Comparison of ENCODE assay signal across 1 cellular context in the genomic region with DNA sequence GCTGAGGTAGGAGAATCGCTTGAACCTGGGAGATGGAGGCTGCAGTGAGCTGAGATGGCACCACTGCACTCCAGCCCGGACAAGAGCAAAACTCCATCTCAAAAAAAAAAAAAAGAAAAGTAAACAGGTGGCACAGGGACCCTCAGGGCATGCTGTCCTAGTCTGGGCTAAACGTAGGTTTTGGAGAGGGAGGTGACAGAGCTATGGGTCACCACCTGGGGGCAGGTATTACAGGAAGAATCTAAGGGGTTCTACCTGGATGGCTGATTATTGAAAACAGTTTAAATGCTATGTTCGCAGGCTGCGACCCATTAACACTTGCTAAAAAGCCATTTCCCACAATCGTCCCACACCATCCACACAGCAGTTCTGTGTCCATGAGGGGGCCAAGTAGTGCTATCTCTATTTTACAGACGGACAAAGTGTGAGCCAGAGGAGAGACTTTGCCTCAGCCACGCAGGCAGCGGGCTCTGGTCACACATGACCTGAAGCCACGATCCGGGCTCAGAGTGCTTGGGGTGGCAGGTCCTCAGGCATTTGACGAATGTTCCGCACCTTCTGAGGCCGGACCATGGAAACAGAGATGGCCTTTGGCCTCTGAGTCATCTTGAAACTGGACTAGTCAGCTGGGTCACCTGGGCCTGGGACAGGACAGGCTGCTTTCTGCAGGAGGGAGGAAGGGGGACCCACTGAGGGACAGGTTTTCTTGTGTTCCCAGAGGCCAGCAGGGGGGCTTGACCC.
A peak's percentile ranks its signal among the peaks of the same experiment; 100 is the strongest.
TF ChIP-seq lines count a peak whose summit lies in the region.
"Not testable (repeated sequence)": the region's sequence is repeated elsewhere in the genome, so short reads cannot be mapped to it uniquely, and the experiment has no call there.

No MANE protein-coding gene starts in this region.

TF ChIP-seq in K562, 482 proteins besides CTCF, POLR2A, EP300 and RAD21:
- TF ChIP-seq NR2C1 (IDR thresholded peaks at IDR 0.05) (peak; percentile 68), NR2C1 (tag; IDR thresholded peaks at IDR 0.05) (peak; percentile 81), JUN (IDR thresholded peaks at IDR 0.05; ENCODE audit: borderline replicate concordance, low read depth, low read length) (peak; percentile 9; the same call in 1 of the 2 replicates), L3MBTL2 (IDR thresholded peaks at IDR 0.05) (0 out of 2 replicates have a peak, but pooled peaks have one; percentile 22), DACH1 (IDR thresholded peaks at IDR 0.05; ENCODE audit: partially characterized antibody) (peak; percentile 71), MEIS2 (IDR thresholded peaks at IDR 0.05; ENCODE audit: partially characterized antibody) (peak; percentile 73), NRF1 (conservative IDR thresholded peaks at IDR 0.05 in 1 of 2, IDR thresholded peaks at IDR 0.05 in 1 of 2) (0 out of 4 replicates have a peak, but pooled peaks of 1 of the 2 experiments have one; percentile 11), BCOR (IDR thresholded peaks at IDR 0.05) (0 out of 2 replicates have a peak, but pooled peaks have one; percentile 26), GATAD2A (IDR thresholded peaks at IDR 0.05) (peak; percentile 66; the same call in 1 of the 2 replicates), CXXC5 (CRISPR knock-in tag; IDR thresholded peaks at IDR 0.05) (peak; percentile 32; the same call in 1 of the 2 replicates), CTBP1 (IDR thresholded peaks at IDR 0.05; ENCODE audit: borderline replicate concordance) (peak; percentile 56; the same call in 1 of the 2 replicates), JUND (IDR thresholded peaks at IDR 0.05; ENCODE audit: borderline replicate concordance, low read depth, low read length) (peak; percentile 72), JUND (tag; IDR thresholded peaks at IDR 0.05; ENCODE audit: borderline replicate concordance, low read depth, low read length) (peak; percentile 60; the same call in 1 of the 3 replicates), MTA3 (IDR thresholded peaks at IDR 0.05; ENCODE audit: borderline replicate concordance) (0 out of 2 replicates have a peak, but pooled peaks have one; percentile 16), GABPB1 (CRISPR knock-in tag; IDR thresholded peaks at IDR 0.05) (0 out of 2 replicates have a peak, but pooled peaks have one; percentile 28), KDM1A (IDR thresholded peaks at IDR 0.05) (peak in 1 of 2 experiments; percentile 12; a peak in 1 of 4 replicates), ZBTB7A (IDR thresholded peaks at IDR 0.05; ENCODE audit: borderline replicate concordance, control insufficient read depth, low read depth, low read length) (0 out of 2 replicates have a peak, but pooled peaks have one; percentile 16), BHLHE40 (IDR thresholded peaks at IDR 0.05; ENCODE audit: low read length) (peak; percentile 19; the same call in 1 of the 2 replicates), ATF7 (IDR thresholded peaks at IDR 0.05) (peak; percentile 24; the same call in 1 of the 2 replicates), ETV5 (CRISPR knock-in tag; IDR thresholded peaks at IDR 0.05; ENCODE audit: low read depth) (0 out of 2 replicates have a peak, but pooled peaks have one; percentile 25), CBFA2T2 (conservative IDR thresholded peaks at IDR 0.05) (peak; percentile 62), FOSL1 (tag; conservative IDR thresholded peaks at IDR 0.05) (peak; percentile 71), ZFX (CRISPR knock-in tag; IDR thresholded peaks at IDR 0.05) (0 out of 2 replicates have a peak, but pooled peaks have one; percentile 11), CBFA2T3 (IDR thresholded peaks at IDR 0.05) (peak; percentile 72), TCF3 (CRISPR knock-in tag; IDR thresholded peaks at IDR 0.05) (peak; percentile 72), MTA1 (IDR thresholded peaks at IDR 0.05; ENCODE audit: borderline replicate concordance) (peak; percentile 24; the same call in 1 of the 2 replicates), ARID1B (IDR thresholded peaks at IDR 0.05) (peak; percentile 73), TAL1 (IDR thresholded peaks at IDR 0.05) (peak; percentile 37; the same call in 1 of the 2 replicates), SMARCA4 (IDR thresholded peaks at IDR 0.05) (peak; percentile 66; the same call in 1 of the 2 replicates), SMARCE1 (IDR thresholded peaks at IDR 0.05) (peak; percentile 73), NR2C2 (tag; IDR thresholded peaks at IDR 0.05) (peak; percentile 77)
- TF ChIP-seq, protein P1, sequence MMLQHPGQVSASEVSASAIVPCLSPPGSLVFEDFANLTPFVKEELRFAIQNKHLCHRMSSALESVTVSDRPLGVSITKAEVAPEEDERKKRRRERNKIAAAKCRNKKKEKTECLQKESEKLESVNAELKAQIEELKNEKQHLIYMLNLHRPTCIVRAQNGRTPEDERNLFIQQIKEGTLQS (IDR thresholded peaks at IDR 0.05), result peak; percentile 87
- TF ChIP-seq, protein P1 (CRISPR knock-in tag; conservative IDR thresholded peaks at IDR 0.05), result not testable (repeated sequence)
- TF ChIP-seq, protein P2, sequence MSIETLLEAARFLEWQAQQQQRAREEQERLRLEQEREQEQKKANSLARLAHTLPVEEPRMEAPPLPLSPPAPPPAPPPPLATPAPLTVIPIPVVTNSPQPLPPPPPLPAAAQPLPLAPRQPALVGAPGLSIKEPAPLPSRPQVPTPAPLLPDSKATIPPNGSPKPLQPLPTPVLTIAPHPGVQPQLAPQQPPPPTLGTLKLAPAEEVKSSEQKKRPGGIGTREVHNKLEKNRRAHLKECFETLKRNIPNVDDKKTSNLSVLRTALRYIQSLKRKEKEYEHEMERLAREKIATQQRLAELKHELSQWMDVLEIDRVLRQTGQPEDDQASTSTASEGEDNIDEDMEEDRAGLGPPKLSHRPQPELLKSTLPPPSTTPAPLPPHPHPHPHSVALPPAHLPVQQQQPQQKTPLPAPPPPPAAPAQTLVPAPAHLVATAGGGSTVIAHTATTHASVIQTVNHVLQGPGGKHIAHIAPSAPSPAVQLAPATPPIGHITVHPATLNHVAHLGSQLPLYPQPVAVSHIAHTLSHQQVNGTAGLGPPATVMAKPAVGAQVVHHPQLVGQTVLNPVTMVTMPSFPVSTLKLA (conservative IDR thresholded peaks at IDR 0.05), result 0 out of 4 replicates have a peak, but pooled peaks of 1 of the 2 experiments have one; percentile 30
- TF ChIP-seq JUN (CRISPR knock-in tag; IDR thresholded peaks at IDR 0.05; ENCODE audit: borderline replicate concordance); NR2C2 (CRISPR knock-in tag; IDR thresholded peaks at IDR 0.05): not testable (repeated sequence)
- TF ChIP-seq, protein P3, sequence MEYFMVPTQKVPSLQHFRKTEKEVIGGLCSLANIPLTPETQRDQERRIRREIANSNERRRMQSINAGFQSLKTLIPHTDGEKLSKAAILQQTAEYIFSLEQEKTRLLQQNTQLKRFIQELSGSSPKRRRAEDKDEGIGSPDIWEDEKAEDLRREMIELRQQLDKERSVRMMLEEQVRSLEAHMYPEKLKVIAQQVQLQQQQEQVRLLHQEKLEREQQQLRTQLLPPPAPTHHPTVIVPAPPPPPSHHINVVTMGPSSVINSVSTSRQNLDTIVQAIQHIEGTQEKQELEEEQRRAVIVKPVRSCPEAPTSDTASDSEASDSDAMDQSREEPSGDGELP (CRISPR knock-in tag; IDR thresholded peaks at IDR 0.05; ENCODE audit: borderline replicate concordance), result peak; percentile 89
- TF ChIP-seq, protein P4, sequence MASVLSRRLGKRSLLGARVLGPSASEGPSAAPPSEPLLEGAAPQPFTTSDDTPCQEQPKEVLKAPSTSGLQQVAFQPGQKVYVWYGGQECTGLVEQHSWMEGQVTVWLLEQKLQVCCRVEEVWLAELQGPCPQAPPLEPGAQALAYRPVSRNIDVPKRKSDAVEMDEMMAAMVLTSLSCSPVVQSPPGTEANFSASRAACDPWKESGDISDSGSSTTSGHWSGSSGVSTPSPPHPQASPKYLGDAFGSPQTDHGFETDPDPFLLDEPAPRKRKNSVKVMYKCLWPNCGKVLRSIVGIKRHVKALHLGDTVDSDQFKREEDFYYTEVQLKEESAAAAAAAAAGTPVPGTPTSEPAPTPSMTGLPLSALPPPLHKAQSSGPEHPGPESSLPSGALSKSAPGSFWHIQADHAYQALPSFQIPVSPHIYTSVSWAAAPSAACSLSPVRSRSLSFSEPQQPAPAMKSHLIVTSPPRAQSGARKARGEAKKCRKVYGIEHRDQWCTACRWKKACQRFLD (CRISPR knock-in tag; IDR thresholded peaks at IDR 0.05), result 0 out of 2 replicates have a peak, but pooled peaks have one; percentile 15
- TF ChIP-seq, protein P5, sequence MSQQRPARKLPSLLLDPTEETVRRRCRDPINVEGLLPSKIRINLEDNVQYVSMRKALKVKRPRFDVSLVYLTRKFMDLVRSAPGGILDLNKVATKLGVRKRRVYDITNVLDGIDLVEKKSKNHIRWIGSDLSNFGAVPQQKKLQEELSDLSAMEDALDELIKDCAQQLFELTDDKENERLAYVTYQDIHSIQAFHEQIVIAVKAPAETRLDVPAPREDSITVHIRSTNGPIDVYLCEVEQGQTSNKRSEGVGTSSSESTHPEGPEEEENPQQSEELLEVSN (IDR thresholded peaks at IDR 0.05; ENCODE audit: borderline replicate concordance in 1 of 2, extremely low read depth in 1 of 2, insufficient read depth in 1 of 2, insufficient read length in 1 of 2, low read depth in 1 of 2, low read length in 1 of 2, poor library complexity in 1 of 2, severe bottlenecking in 1 of 2), result peak in 1 of 2 experiments; percentile 40
- TF ChIP-seq, protein P6, sequence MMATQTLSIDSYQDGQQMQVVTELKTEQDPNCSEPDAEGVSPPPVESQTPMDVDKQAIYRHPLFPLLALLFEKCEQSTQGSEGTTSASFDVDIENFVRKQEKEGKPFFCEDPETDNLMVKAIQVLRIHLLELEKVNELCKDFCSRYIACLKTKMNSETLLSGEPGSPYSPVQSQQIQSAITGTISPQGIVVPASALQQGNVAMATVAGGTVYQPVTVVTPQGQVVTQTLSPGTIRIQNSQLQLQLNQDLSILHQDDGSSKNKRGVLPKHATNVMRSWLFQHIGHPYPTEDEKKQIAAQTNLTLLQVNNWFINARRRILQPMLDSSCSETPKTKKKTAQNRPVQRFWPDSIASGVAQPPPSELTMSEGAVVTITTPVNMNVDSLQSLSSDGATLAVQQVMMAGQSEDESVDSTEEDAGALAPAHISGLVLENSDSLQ (IDR thresholded peaks at IDR 0.05), result 0 out of 2 replicates have a peak, but pooled peaks have one; percentile 39
- TF ChIP-seq, protein P7, sequence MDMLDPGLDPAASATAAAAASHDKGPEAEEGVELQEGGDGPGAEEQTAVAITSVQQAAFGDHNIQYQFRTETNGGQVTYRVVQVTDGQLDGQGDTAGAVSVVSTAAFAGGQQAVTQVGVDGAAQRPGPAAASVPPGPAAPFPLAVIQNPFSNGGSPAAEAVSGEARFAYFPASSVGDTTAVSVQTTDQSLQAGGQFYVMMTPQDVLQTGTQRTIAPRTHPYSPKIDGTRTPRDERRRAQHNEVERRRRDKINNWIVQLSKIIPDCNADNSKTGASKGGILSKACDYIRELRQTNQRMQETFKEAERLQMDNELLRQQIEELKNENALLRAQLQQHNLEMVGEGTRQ (CRISPR knock-in tag; IDR thresholded peaks at IDR 0.05), result 0 out of 2 replicates have a peak, but pooled peaks have one; percentile 22
- TF ChIP-seq, protein P8, sequence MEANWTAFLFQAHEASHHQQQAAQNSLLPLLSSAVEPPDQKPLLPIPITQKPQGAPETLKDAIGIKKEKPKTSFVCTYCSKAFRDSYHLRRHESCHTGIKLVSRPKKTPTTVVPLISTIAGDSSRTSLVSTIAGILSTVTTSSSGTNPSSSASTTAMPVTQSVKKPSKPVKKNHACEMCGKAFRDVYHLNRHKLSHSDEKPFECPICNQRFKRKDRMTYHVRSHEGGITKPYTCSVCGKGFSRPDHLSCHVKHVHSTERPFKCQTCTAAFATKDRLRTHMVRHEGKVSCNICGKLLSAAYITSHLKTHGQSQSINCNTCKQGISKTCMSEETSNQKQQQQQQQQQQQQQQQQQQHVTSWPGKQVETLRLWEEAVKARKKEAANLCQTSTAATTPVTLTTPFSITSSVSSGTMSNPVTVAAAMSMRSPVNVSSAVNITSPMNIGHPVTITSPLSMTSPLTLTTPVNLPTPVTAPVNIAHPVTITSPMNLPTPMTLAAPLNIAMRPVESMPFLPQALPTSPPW (CRISPR knock-in tag; IDR thresholded peaks at IDR 0.05), result 0 out of 2 replicates have a peak, but pooled peaks have one; percentile 7
- TF ChIP-seq, protein P9, sequence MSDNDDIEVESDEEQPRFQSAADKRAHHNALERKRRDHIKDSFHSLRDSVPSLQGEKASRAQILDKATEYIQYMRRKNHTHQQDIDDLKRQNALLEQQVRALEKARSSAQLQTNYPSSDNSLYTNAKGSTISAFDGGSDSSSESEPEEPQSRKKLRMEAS (CRISPR knock-in tag; IDR thresholded peaks at IDR 0.05), result peak; percentile 59
